Comparison of ENCODE assay signal across 8 cellular contexts in genomic region chr19:9324584-9324962, GRCh38. TPM values are rescaled to one million over a fixed set of nuclear protein-coding genes. Genes with fewer than 3 reads are reported as not detected.
A peak's percentile ranks its signal among the peaks of the same experiment; 100 is the strongest.
DNase-seq lines count a peak whose midpoint lies in the region; ATAC-seq and TF ChIP-seq lines count a peak whose summit lies in the region.

No MANE protein-coding gene starts in this region.

- no peak for DNase-seq in activated T-cell treated with anti-CD3 and anti-CD28 coated beads, Interleukin-2, amount 50 U/mL, for 24 hours
- no peak for DNase-seq in activated T-cell treated with anti-CD3 and anti-CD28 coated beads, Interleukin-2, amount 50 U/mL, for 48 hours
- no peak for DNase-seq in adipocyte (ENCODE audit: low read depth)
- DNase-seq in tibial artery = no peak
- no peak for DNase-seq in HPDE6-E6E7 (ENCODE audit: extremely low spot score)

- no peak for ATAC-seq in GM18867 (IDR thresholded peaks at IDR 0.05; ENCODE audit: unreplicated experiment)
- ATAC-seq in GM18907 (IDR thresholded peaks at IDR 0.05; ENCODE audit: unreplicated experiment) = no peak

- peaks cover 66% of the 10 kb centered on the region for H3K36me3 Mint-ChIP-seq in activated T-cell treated with anti-CD3 and anti-CD28 coated beads, Interleukin-2, amount 50 U/mL, for 24 hours (ENCODE audit: low read depth)

- peak overlapping the region; percentile 85 for H3K4me3 Mint-ChIP-seq in activated T-cell treated with anti-CD3 and anti-CD28 coated beads, Interleukin-2, amount 50 U/mL, for 24 hours

- H3K27me3 ChIP-seq in adipocyte (replicated peaks; ENCODE audit: control insufficient read depth, insufficient read depth, low read length) (no peaks in the 10 kb centered on the region), liver (ENCODE audit: control insufficient read depth in 4 of 4, insufficient read depth in 4 of 4, low read length in 3 of 4) (no peaks in the 10 kb centered on the region), tibial artery (no peaks in the 10 kb centered on the region)

- 52% methylated on average over 9 of the region's 9 CpGs for WGBS in liver

- TF ChIP-seq RAD21 in liver (IDR thresholded peaks at IDR 0.05) = no peak

- H3K4me3 ChIP-seq in adipocyte (ENCODE audit: low read length) = peak overlapping the region; percentile 87
- peak overlapping the region; percentile 86 to 95 (median 94) for H3K4me3 ChIP-seq in liver (ENCODE audit: low read depth in 1 of 3, low read length in 3 of 3)
- H3K4me3 ChIP-seq in tibial artery = peak overlapping the region; percentile 57 to 63

- peaks cover 41% of the 10 kb centered on the region for H3K9me3 Mint-ChIP-seq in activated T-cell treated with anti-CD3 and anti-CD28 coated beads, Interleukin-2, amount 50 U/mL, for 24 hours

- peaks cover 31% of the 10 kb centered on the region for H3K9me3 ChIP-seq in adipocyte (ENCODE audit: control insufficient read depth, low read length)
- H3K9me3 ChIP-seq in liver (ENCODE audit: control insufficient read depth in 4 of 4, low read length in 3 of 4) = peaks cover 11 to 23% (median 13%) of the 10 kb centered on the region in 4 donors
- H3K9me3 ChIP-seq in tibial artery = peaks cover 2 to 31% (median 20%) of the 10 kb centered on the region in 3 donors

- H3K27ac ChIP-seq in liver (ENCODE audit: low read depth in 1 of 2, low read length in 2 of 2) = peak overlapping the region; percentile 76 to 87
- H3K27ac ChIP-seq in tibial artery = peak overlapping the region; percentile 76 to 84

- H3K9ac ChIP-seq in adipocyte (ENCODE audit: low read length) = peak overlapping the region; percentile 90
- no peak overlapping the region for H3K9ac ChIP-seq in liver (ENCODE audit: low read depth in 1 of 2, low read length in 2 of 2)

- TF ChIP-seq CTCF in liver (IDR thresholded peaks at IDR 0.05; ENCODE audit: low read depth, low read length, missing input control) (no peak), tibial artery (IDR thresholded peaks at IDR 0.05) (no peak)

- intact Hi-C loops in tibial artery (cut with DNase I; ENCODE audit: low total_unique reads) = loop anchor here (5.0 kb wide), 1 partner anchor 113 kb away; the partner anchor contains the start of gene ZNF266

- peaks cover 31% of the 10 kb centered on the region for H3K4me1 Mint-ChIP-seq in activated T-cell treated with anti-CD3 and anti-CD28 coated beads, Interleukin-2, amount 50 U/mL, for 24 hours (ENCODE audit: low read depth)

- H3K27me3 Mint-ChIP-seq in activated T-cell treated with anti-CD3 and anti-CD28 coated beads, Interleukin-2, amount 50 U/mL, for 24 hours = no peaks in the 10 kb centered on the region

- H3K27ac Mint-ChIP-seq in activated T-cell treated with anti-CD3 and anti-CD28 coated beads, Interleukin-2, amount 50 U/mL, for 24 hours = peak overlapping the region; percentile 96

- H3K36me3 ChIP-seq in adipocyte (ENCODE audit: control insufficient read depth, insufficient read depth, low read length, severe bottlenecking) (peaks cover 12% of the 10 kb centered on the region), liver (ENCODE audit: control insufficient read depth in 4 of 4, insufficient read depth in 3 of 4, low read depth in 1 of 4, low read length in 3 of 4) (peaks cover 0 to 10% (median 2%) of the 10 kb centered on the region in 4 donors), tibial artery (peaks cover 30 to 35% (median 34%) of the 10 kb centered on the region in 3 donors)

- peaks cover 11% of the 10 kb centered on the region for H3K4me1 ChIP-seq in adipocyte (ENCODE audit: control insufficient read depth, insufficient read depth, low read length)
- peaks cover 0 to 12% (median 5%) of the 10 kb centered on the region in 4 donors for H3K4me1 ChIP-seq in liver (ENCODE audit: control insufficient read depth in 4 of 4, insufficient read depth in 4 of 4, low read length in 3 of 4)
- peaks cover 0 to 17% (median 6%) of the 10 kb centered on the region in 4 donors for H3K4me1 ChIP-seq in tibial artery

TF ChIP-seq in liver, 16 proteins besides CTCF, POLR2A, EP300 and RAD21:
- no peak for TF ChIP-seq FOXA2 (IDR thresholded peaks at IDR 0.05)
- no peak for TF ChIP-seq SP1 (IDR thresholded peaks at IDR 0.05)
- no peak for TF ChIP-seq REST (IDR thresholded peaks at IDR 0.05)
- TF ChIP-seq FOXA1 (IDR thresholded peaks at IDR 0.05) = no peak
- TF ChIP-seq YY1 (IDR thresholded peaks at IDR 0.05) = no peak
- TF ChIP-seq, protein P1, sequence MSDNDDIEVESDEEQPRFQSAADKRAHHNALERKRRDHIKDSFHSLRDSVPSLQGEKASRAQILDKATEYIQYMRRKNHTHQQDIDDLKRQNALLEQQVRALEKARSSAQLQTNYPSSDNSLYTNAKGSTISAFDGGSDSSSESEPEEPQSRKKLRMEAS (IDR thresholded peaks at IDR 0.05) = no peak
- TF ChIP-seq HNF4A (conservative IDR thresholded peaks at IDR 0.05) = no peak
- TF ChIP-seq JUND (IDR thresholded peaks at IDR 0.05) = no peak
- no peak for TF ChIP-seq RXRA (IDR thresholded peaks at IDR 0.05)
- no peak for TF ChIP-seq GABPA (IDR thresholded peaks at IDR 0.05 in 1 of 2, conservative IDR thresholded peaks at IDR 0.05 in 1 of 2)
- no peak for TF ChIP-seq NR2F2 (IDR thresholded peaks at IDR 0.05)
- no peak for TF ChIP-seq EGR1 (IDR thresholded peaks at IDR 0.05; ENCODE audit: low read depth in 2 of 2)
- TF ChIP-seq HNF4G (IDR thresholded peaks at IDR 0.05) = no peak
- no peak for TF ChIP-seq TAF1 (conservative IDR thresholded peaks at IDR 0.05)
- TF ChIP-seq ZBTB33 (IDR thresholded peaks at IDR 0.05) = no peak
- no peak for TF ChIP-seq ATF3 (IDR thresholded peaks at IDR 0.05)

RNA-seq across cellular contexts. Expression of gene ZNF559, which starts 0.6 kb away (rescaled TPM):
- total RNA-seq in liver = 1 to 10 TPM; 2.6 to 6.2 TPM
- polyA plus RNA-seq in liver = 1 to 10 TPM; 3.1 to 4.1 TPM

RNA-seq across cellular contexts. Expression of gene ZNF699, which starts 14.9 kb away (rescaled TPM):
- 1 to 10 TPM; 2.5 to 3.0 TPM for total RNA-seq in liver
- polyA plus RNA-seq in liver = 1 to 10 TPM in 1 of 2 donors, under 1 TPM in 1; 0.91 to 1.1 TPM

RNA-seq across cellular contexts. Expression of gene ZNF177, which starts 38.2 kb away (rescaled TPM):
- under 1 TPM; 0.51 to 0.67 TPM for total RNA-seq in liver
- polyA plus RNA-seq in liver = under 1 TPM; 0.32 to 0.40 TPM
